1 cellular context compared by ENCODE assay signal in genomic region chr17:58326609-58327341, GRCh38.
TF ChIP-seq lines count a peak whose summit lies in the region.

No MANE protein-coding gene starts in this region.

TF ChIP-seq in H1, 55 proteins besides CTCF, POLR2A, EP300 and RAD21:
- TF ChIP-seq NANOG (IDR thresholded peaks at IDR 0.05; ENCODE audit: insufficient read depth, low read depth, low read length, poor library complexity, severe bottlenecking) (no peak), BCL11A (IDR thresholded peaks at IDR 0.05; ENCODE audit: low read depth in 2 of 2, low read length in 2 of 2) (no peak), CHD1 (IDR thresholded peaks at IDR 0.05; ENCODE audit: low read depth, low read length) (no peak), MAFK (IDR thresholded peaks at IDR 0.05; ENCODE audit: low read depth, low read length) (no peak)
